10 cellular contexts compared by ENCODE assay signal in the genomic region with DNA sequence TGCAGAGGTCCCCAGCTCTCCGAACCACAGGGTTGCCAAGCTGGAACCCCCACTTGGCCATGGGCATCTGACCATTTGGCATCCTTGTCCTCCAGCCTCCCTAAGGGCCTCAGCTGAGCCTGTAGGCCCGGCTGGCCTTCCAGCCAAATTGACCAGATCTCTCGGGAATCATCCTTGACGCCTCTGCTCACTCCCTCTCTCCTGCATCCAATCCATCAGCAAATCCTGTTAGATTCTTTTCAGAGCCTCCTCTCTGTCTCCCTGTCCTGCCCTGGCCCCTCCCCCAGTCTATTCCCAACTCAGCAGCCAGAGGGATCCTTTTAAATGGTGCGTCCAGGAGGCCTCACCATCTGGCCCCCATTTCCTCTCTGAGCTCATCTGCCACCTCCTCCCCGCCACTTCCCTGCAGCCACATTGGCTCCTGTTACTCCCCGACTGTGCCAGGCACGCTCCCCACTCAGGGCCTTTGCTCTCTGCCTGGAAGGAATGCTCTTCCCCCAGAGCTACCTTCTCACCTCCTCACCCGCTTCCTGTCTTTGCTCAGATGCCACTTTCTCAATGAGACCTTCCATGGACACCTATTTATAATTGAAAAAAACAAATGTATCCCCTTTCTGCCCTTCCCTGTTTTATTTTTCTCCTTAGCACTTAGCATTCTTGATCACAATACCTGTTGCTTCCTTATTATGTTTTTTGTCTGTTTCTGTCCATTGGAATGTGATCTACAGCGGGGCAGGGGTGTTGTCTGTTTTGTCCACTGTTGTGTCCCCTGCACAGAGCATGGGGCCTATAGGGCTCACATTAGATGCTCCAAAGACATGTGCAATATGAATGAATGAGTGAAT.
DNase-seq lines count a peak whose midpoint lies in the region; ATAC-seq, FAIRE-seq and TF ChIP-seq lines count a peak whose summit lies in the region.
"Had no signal": no experiment of that assay in that cellular context is flagged by ENCODE, and none has a peak within 500 bp of the region (broad histone marks: within the 10 kb centered on the region; RNA-seq: fewer than 3 reads in every experiment).

No MANE protein-coding gene starts in this region.

- H3K27me3 Mint-ChIP-seq in naive thymus-derived CD8-positive, alpha-beta T cell: peaks cover 0 to 7% (median 0%) of the 10 kb centered on the region in 5 donors

- H3K4me2 ChIP-seq in H1 (ENCODE audit: insufficient read depth in 1 of 2, low read depth in 2 of 2, low read length in 2 of 2): no peak overlapping the region

- TF ChIP-seq CTCF in heart left ventricle (IDR thresholded peaks at IDR 0.05): peak in 1 of 12 donors; percentile 8
- no peak for TF ChIP-seq CTCF in right atrium auricular region (IDR thresholded peaks at IDR 0.05)
- peak in 2 of 3 experiments; percentile 19 to 30; a peak in 3 of 4 replicates for TF ChIP-seq CTCF in H1 (IDR thresholded peaks at IDR 0.05; ENCODE audit: control extremely low read depth in 1 of 3, insufficient read depth in 1 of 3, low read depth in 1 of 3, low read length in 3 of 3)

- H3K9me3 ChIP-seq in heart left ventricle: peaks cover 0 to 6% (median 0%) of the 10 kb centered on the region in 12 donors
- H3K9me3 ChIP-seq in right atrium auricular region: no peaks in the 10 kb centered on the region
- no peaks in the 10 kb centered on the region for H3K9me3 ChIP-seq in H1 (ENCODE audit: insufficient read depth in 2 of 2, low read depth in 1 of 2, low read length in 1 of 2)

- peak overlapping the region; percentile 44; the same call in 1 of the 2 replicates for H2BK5ac ChIP-seq in H1 (ENCODE audit: low read depth, low read length)

- H4K91ac ChIP-seq in H1 (replicated peaks; ENCODE audit: insufficient read length, low read length): no peak overlapping the region

- no peaks in the 10 kb centered on the region for H3K4me1 ChIP-seq in heart left ventricle
- no peaks in the 10 kb centered on the region for H3K4me1 ChIP-seq in right atrium auricular region
- H3K4me1 ChIP-seq in H1 (replicated peaks in 1 of 4; ENCODE audit: control insufficient read depth in 3 of 4, insufficient read depth in 4 of 4, low read length in 3 of 4): peaks cover 3 to 14% (median 9%) of the 10 kb centered on the region in 4 experiments

- no peak overlapping the region for H3K14ac ChIP-seq in H1 (ENCODE audit: insufficient read length)

- 0 out of 3 replicates have a peak, but pooled peaks of 1 of the 2 experiments have one; percentile 24 for TF ChIP-seq EP300 in H1 (IDR thresholded peaks at IDR 0.05; ENCODE audit: borderline replicate concordance in 1 of 2, low read depth in 2 of 2, low read length in 2 of 2)

- 0 out of 2 replicates have a peak overlapping the region, but pooled peaks have one; percentile 10 for H2AFZ ChIP-seq in H1 (ENCODE audit: low read length)

- H2BK15ac ChIP-seq in H1 (ENCODE audit: low read length): peak overlapping the region; percentile 88; the same call in 1 of the 2 replicates

- no peak overlapping the region for H3K4me3 Mint-ChIP-seq in naive thymus-derived CD8-positive, alpha-beta T cell

- no peak overlapping the region for H4K8ac ChIP-seq in H1 (ENCODE audit: extremely low read depth, insufficient read depth, low read length)

- no peaks in the 10 kb centered on the region for H4K20me1 ChIP-seq in H1 (replicated peaks in 1 of 2; ENCODE audit: control insufficient read depth in 1 of 2, insufficient read depth in 2 of 2, low read length in 2 of 2)

- H3K27ac Mint-ChIP-seq in naive thymus-derived CD8-positive, alpha-beta T cell: peak overlapping the region in 2 of 10 donors; percentile 6 to 43

- H3K27me3 ChIP-seq in heart left ventricle: no peaks in the 10 kb centered on the region
- H3K27me3 ChIP-seq in right atrium auricular region: no peaks in the 10 kb centered on the region
- H3K27me3 ChIP-seq in H1 (replicated peaks in 1 of 4; ENCODE audit: control insufficient read depth in 3 of 4, extremely low read depth in 1 of 4, insufficient read depth in 3 of 4, low read length in 3 of 4): no peaks in the 10 kb centered on the region; a peak in 2 of 7 replicates

- H3K79me2 ChIP-seq in H1 (ENCODE audit: control insufficient read depth in 1 of 2, insufficient read depth in 2 of 2, low read length in 2 of 2): no peaks in the 10 kb centered on the region

- no peak for FAIRE-seq in H1 (lab: Jason Lieb, UNC)

- intact Hi-C loops in heart left ventricle (cut with DNase I): no loop called here

- peak in 1 of 2 experiments; percentile 34; a peak in 2 of 4 replicates for TF ChIP-seq RAD21 in H1 (IDR thresholded peaks at IDR 0.05 in 1 of 2, conservative IDR thresholded peaks at IDR 0.05 in 1 of 2; ENCODE audit: low read depth in 2 of 2, low read length in 2 of 2)

- H2AK5ac ChIP-seq in H1 (ENCODE audit: low read depth, low read length): no peak overlapping the region

- peaks cover 0 to 7% (median 3%) of the 10 kb centered on the region in 4 donors for H3K4me1 Mint-ChIP-seq in naive thymus-derived CD8-positive, alpha-beta T cell

- CTCF ChIA-PET in H1 (lab: Charles Lee; ENCODE audit: partially characterized antibody): interaction anchor here (0.6 to 2.6 kb wide), 9 partner anchors 9 to 93 kb away, joined by 3 to 11 read pairs (median 4); no protein-coding TSS in a partner anchor

- no peaks in the 10 kb centered on the region for H3K36me3 Mint-ChIP-seq in naive thymus-derived CD8-positive, alpha-beta T cell

- no peaks in the 10 kb centered on the region for H3K9me3 Mint-ChIP-seq in naive thymus-derived CD8-positive, alpha-beta T cell

- no peak overlapping the region for H4K5ac ChIP-seq in H1 (ENCODE audit: insufficient read length, low read depth, low read length)

- DNase-seq in heart left ventricle (no peak), right atrium auricular region (ENCODE audit: low spot score) (no peak), NCI-H2171 (lab: John Stamatoyannopoulos, UW) (peak; percentile 97), H1 (ENCODE audit: low read depth in 1 of 2, low spot score in 2 of 2) (no peak), cortex of kidney (lab: John Stamatoyannopoulos, UW) (no peak), A172 (ENCODE audit: low spot score) (no peak), NAMALWA (ENCODE audit: low spot score) (no peak)
- DNase-seq in naive thymus-derived CD8-positive, alpha-beta T cell: no peak
- DNase-seq: trophoblast cell had no signal

- peaks cover 2% of the 10 kb centered on the region; the same call in 1 of the 2 replicates for H3K23me2 ChIP-seq in H1 (ENCODE audit: low read depth, low read length)

- H2BK20ac ChIP-seq in H1 (ENCODE audit: low read length): peak overlapping the region; percentile 72; the same call in 1 of the 2 replicates

- POLR2A ChIA-PET in H1 (lab: Charles Lee; ENCODE audit: partially characterized antibody): interaction anchor here (0.9 to 1.7 kb wide), 4 partner anchors 9 to 17 kb away, joined by 3 to 11 read pairs (median 6); no protein-coding TSS in a partner anchor
- POLR2A ChIA-PET in naive thymus-derived CD8-positive, alpha-beta T cell (lab: Charles Lee): interaction anchor here (0.9 to 1.0 kb wide), 2 partner anchors 10 to 15 kb away, joined by 3 read pairs; no protein-coding TSS in a partner anchor

- peak in 3 of 4 donors; percentile 19 to 35 (median 27) for ATAC-seq in heart left ventricle
- ATAC-seq in naive thymus-derived CD8-positive, alpha-beta T cell: no peak

- no peak overlapping the region for H3K9ac ChIP-seq in H1 (replicated peaks in 1 of 4; ENCODE audit: extremely low read depth in 1 of 4, low read depth in 3 of 4, low read length in 3 of 4)

- H3K23ac ChIP-seq in H1 (ENCODE audit: insufficient read length): no peak overlapping the region

- H3K4ac ChIP-seq in H1 (replicated peaks; ENCODE audit: insufficient read length, low read depth, low read length): peak overlapping the region; percentile 85

- no peak overlapping the region for H3K56ac ChIP-seq in H1 (replicated peaks; ENCODE audit: insufficient read length, low read depth, low read length)

- H3K27ac ChIP-seq in heart left ventricle: no peak overlapping the region
- no peak overlapping the region for H3K27ac ChIP-seq in right atrium auricular region
- H3K27ac ChIP-seq in H1 (ENCODE audit: low read depth, low read length): no peak overlapping the region

- H3K18ac ChIP-seq in H1 (ENCODE audit: extremely low read depth, low read length): no peak overlapping the region; the same call in none of the 2 replicates

- peak overlapping the region; percentile 88 for H2BK120ac ChIP-seq in H1 (replicated peaks; ENCODE audit: low read depth, low read length)

- H3K36me3 ChIP-seq in heart left ventricle: no peaks in the 10 kb centered on the region
- H3K36me3 ChIP-seq in right atrium auricular region: no peaks in the 10 kb centered on the region
- H3K36me3 ChIP-seq in H1 (ENCODE audit: control insufficient read depth in 2 of 4, insufficient read depth in 4 of 4, low read length in 3 of 4): no peaks in the 10 kb centered on the region

- peak overlapping the region; percentile 60; the same call in 1 of the 2 replicates for H2BK12ac ChIP-seq in H1 (ENCODE audit: low read depth, low read length)

- WGBS in heart left ventricle, 4 donors: 50 to 61% (median 56%) methylated on average over 10 of the region's 10 CpGs
- WGBS in H1 (ENCODE audit: extremely low coverage in 1 of 2, insufficient coverage in 1 of 2, insufficient read length in 1 of 2, insufficient replicate concordance in 2 of 2, low coverage in 1 of 2, low lambda C conversion rate in 2 of 2, missing lambda C conversion rate in 1 of 2), 2 experiments: 42% methylated on average over 10 of the region's 10 CpGs; no CpG with 5 or more reads in 1 of the 2 experiments

- H3K4me3 ChIP-seq in heart left ventricle: no peak overlapping the region
- H3K4me3 ChIP-seq in right atrium auricular region: no peak overlapping the region
- no peak overlapping the region for H3K4me3 ChIP-seq in H1 (ENCODE audit: extremely low read depth in 1 of 4, insufficient read depth in 2 of 4, low read depth in 3 of 4, low read length in 4 of 4)
- H3K4me3 ChIP-seq: lung had no signal

- H3K79me1 ChIP-seq in H1 (ENCODE audit: low read depth, low read length): no peaks in the 10 kb centered on the region

- TF ChIP-seq POLR2A in heart left ventricle (IDR thresholded peaks at IDR 0.05): no peak
- no peak for TF ChIP-seq POLR2A in H1 (IDR thresholded peaks at IDR 0.05; ENCODE audit: control extremely low read depth in 1 of 2, low read depth in 2 of 2, low read length in 2 of 2)

TF ChIP-seq in H1, 55 proteins besides CTCF, POLR2A, EP300 and RAD21 (continues in another document):
- TF ChIP-seq YY1 (IDR thresholded peaks at IDR 0.05; ENCODE audit: low read depth, low read length) (0 out of 2 replicates have a peak, but pooled peaks have one; percentile 32), TCF12 (IDR thresholded peaks at IDR 0.05; ENCODE audit: low read depth, low read length) (peak; percentile 67; the same call in 1 of the 2 replicates), TAF7 (optimal IDR thresholded peaks at IDR 0.05; ENCODE audit: borderline replicate concordance, low read depth, low read length) (no peak), TAF1 (IDR thresholded peaks at IDR 0.05; ENCODE audit: low read depth, low read length) (0 out of 2 replicates have a peak, but pooled peaks have one; percentile 23)
- TF ChIP-seq, protein P1, sequence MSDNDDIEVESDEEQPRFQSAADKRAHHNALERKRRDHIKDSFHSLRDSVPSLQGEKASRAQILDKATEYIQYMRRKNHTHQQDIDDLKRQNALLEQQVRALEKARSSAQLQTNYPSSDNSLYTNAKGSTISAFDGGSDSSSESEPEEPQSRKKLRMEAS (IDR thresholded peaks at IDR 0.05): peak; percentile 56; the same call in 1 of the 2 replicates

Comparison
In these comparisons a context has a peak if more than half of its experiments do, and no peak if none do; other contexts are left out.
1. ATAC-seq: peak in heart left ventricle (3 of 4); none in naive thymus-derived CD8-positive, alpha-beta T cell (0 of 2).
2. CTCF ChIP-seq: peak in H1 (2 of 3); none in right atrium auricular region (0 of 2).